In the genomic region with DNA sequence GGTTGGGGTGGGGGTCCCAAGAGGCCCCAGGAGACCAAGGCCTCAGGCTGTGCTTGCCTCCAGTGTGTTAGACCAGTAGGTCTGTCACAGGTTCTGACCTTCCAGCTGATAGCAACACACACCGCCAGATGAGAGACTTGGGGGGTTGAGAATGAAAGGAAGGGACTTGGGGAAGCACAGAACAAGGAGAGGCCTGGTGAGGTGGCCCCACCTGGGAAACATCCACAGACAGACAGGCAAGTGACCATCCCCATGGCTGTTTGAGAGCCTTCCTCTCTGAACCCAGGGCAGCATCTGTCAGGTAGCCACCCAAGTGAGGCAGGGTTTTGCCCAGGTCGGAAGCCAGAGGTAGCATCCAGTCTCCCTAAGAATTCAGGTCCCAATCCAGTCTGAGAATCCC, we compare ENCODE assay signal across 16 cellular contexts. TPM values are rescaled to one million over a fixed set of nuclear protein-coding genes. Genes with fewer than 3 reads are reported as not detected.
DNase-seq lines count a peak whose midpoint lies in the region; ATAC-seq and TF ChIP-seq lines count a peak whose summit lies in the region.
"Had no signal": no experiment of that assay in that cellular context is flagged by ENCODE, and none has a peak within 500 bp of the region (broad histone marks: within the 10 kb centered on the region; RNA-seq: fewer than 3 reads in every experiment).

No MANE protein-coding gene starts in this region.

- H3K36me3 ChIP-seq in SK-N-MC (ENCODE audit: insufficient read depth, low read length) (no peaks in the 10 kb centered on the region), endodermal cell (ENCODE audit: control insufficient read depth, insufficient read depth, low read length) (no peaks in the 10 kb centered on the region), neuronal stem cell (replicated peaks in 1 of 2; ENCODE audit: control insufficient read depth in 2 of 2, insufficient read depth in 2 of 2, low read length in 2 of 2) (no peaks in the 10 kb centered on the region), spleen (no peaks in the 10 kb centered on the region)

- no peak overlapping the region for H2BK5ac ChIP-seq in neuronal stem cell (ENCODE audit: low read length)

- H3K79me1 ChIP-seq in neuronal stem cell (ENCODE audit: low read depth, low read length), result no peaks in the 10 kb centered on the region

- H3K27ac ChIP-seq in SK-N-MC (peak overlapping the region; percentile 43), endodermal cell (ENCODE audit: low read depth, low read length) (no peak overlapping the region), neuronal stem cell (replicated peaks; ENCODE audit: low read length) (no peak overlapping the region), spleen (no peak overlapping the region)
- H3K27ac ChIP-seq: C4-2B, GM23248 had no signal

- H3K4ac ChIP-seq in neuronal stem cell (ENCODE audit: low read length), result no peak overlapping the region

- no peak overlapping the region for H2AFZ ChIP-seq in neuronal stem cell (ENCODE audit: low read length)
- H2AFZ ChIP-seq: GM23248 had no signal

- H2AK5ac ChIP-seq in neuronal stem cell (ENCODE audit: low read depth, low read length), result peak overlapping the region; percentile 18

- peaks cover 7% of the 10 kb centered on the region for H3K4me1 ChIP-seq in endodermal cell (ENCODE audit: control insufficient read depth, insufficient read depth, low read length)
- peaks cover 11 to 18% of the 10 kb centered on the region in 2 donors for H3K4me1 ChIP-seq in neuronal stem cell (ENCODE audit: control insufficient read depth in 2 of 2, insufficient read depth in 1 of 2, low read depth in 1 of 2, low read length in 2 of 2)
- peaks cover 0 to 13% (median 5%) of the 10 kb centered on the region in 6 donors for H3K4me1 ChIP-seq in spleen

- no peak overlapping the region for H4K8ac ChIP-seq in neuronal stem cell (ENCODE audit: low read depth, low read length)

- H3K4me3 ChIP-seq in SK-N-MC (no peak overlapping the region), endodermal cell (ENCODE audit: low read length) (no peak overlapping the region), neuronal stem cell (ENCODE audit: low read length in 2 of 2) (no peak overlapping the region), spleen (no peak overlapping the region)
- H3K4me3 ChIP-seq: GM23248 had no signal

- H3K27me3 ChIP-seq in endodermal cell (ENCODE audit: control insufficient read depth, insufficient read depth, low read length, poor library complexity, severe bottlenecking) (no peaks in the 10 kb centered on the region), neuronal stem cell (ENCODE audit: control insufficient read depth in 3 of 3, insufficient read depth in 3 of 3, low read depth in 1 of 3, low read length in 3 of 3) (peaks cover 0 to 53% (median 7%) of the 10 kb centered on the region in 3 experiments), spleen (replicated peaks in 1 of 7) (peaks cover 0 to 20% (median 7%) of the 10 kb centered on the region in 7 donors)

- H3K36me3 Mint-ChIP-seq in endodermal cell (ENCODE audit: low read depth), result no peaks in the 10 kb centered on the region
- H3K36me3 Mint-ChIP-seq: CD4-positive, alpha-beta memory T cell had no signal

- no peak overlapping the region for H3K14ac ChIP-seq in neuronal stem cell (ENCODE audit: low read length)

- 67 to 88% methylated on average over 1 to 2 of the region's 2 CpGs for WGBS in endodermal cell (ENCODE audit: insufficient coverage in 1 of 2, insufficient read length in 1 of 2), 2 experiments
- WGBS in neuronal stem cell (ENCODE audit: extremely low coverage in 2 of 2, insufficient read length in 2 of 2, insufficient replicate concordance in 1 of 2), 2 donors, result no CpG with 5 or more reads among the region's 2 CpGs
- 83 to 93% (median 92%) methylated on average over 1 to 2 of the region's 2 CpGs for WGBS in spleen, 5 donors

- H3K4me2 ChIP-seq in neuronal stem cell (ENCODE audit: insufficient read depth, low read length, poor library complexity, severe bottlenecking), result no peak overlapping the region

- no peaks in the 10 kb centered on the region for H3K9me3 ChIP-seq in SK-N-MC (ENCODE audit: low read depth, low read length)
- no peaks in the 10 kb centered on the region for H3K9me3 ChIP-seq in endodermal cell (ENCODE audit: control insufficient read depth, low read length)
- H3K9me3 ChIP-seq in neuronal stem cell (replicated peaks in 1 of 2; ENCODE audit: control insufficient read depth in 2 of 2, insufficient read depth in 1 of 2, low read depth in 1 of 2, low read length in 2 of 2), result no peaks in the 10 kb centered on the region
- no peaks in the 10 kb centered on the region for H3K9me3 ChIP-seq in spleen

- DNase-seq in SK-N-MC (ENCODE audit: low read depth, low spot score) (no peak), endodermal cell (peak; percentile 47), neuronal stem cell (ENCODE audit: low spot score) (no peak), spleen (peak; percentile 39), NCI-H2107 (lab: John Stamatoyannopoulos, UW) (no peak), nucleus accumbens (lab: John Stamatoyannopoulos, UW) (no peak)
- DNase-seq: CD4-positive, alpha-beta memory T cell; DMS79 treated with DMSO at 0.1 percent for 48 hours; EL; GM23248; H7 had no signal

- TF ChIP-seq POLR2A in spleen (IDR thresholded peaks at IDR 0.05), result no peak

- peaks cover 35% of the 10 kb centered on the region for H3K4me1 Mint-ChIP-seq in endodermal cell
- H3K4me1 Mint-ChIP-seq: B cell had no signal

- ATAC-seq in GM21360 (IDR thresholded peaks at IDR 0.05; ENCODE audit: unreplicated experiment) (no peak), HG02840 (IDR thresholded peaks at IDR 0.05; ENCODE audit: low FRiP score, unreplicated experiment) (no peak)

- intact Hi-C loops in spleen (cut with DNase I; ENCODE audit: low total_unique reads), result no loop called here

- H3K27ac Mint-ChIP-seq in endodermal cell, result peak overlapping the region; percentile 41
- H3K27ac Mint-ChIP-seq: B cell; CD4-positive, alpha-beta memory T cell; IgD-negative memory B cell had no signal

- peak overlapping the region; percentile 6 for H2BK15ac ChIP-seq in neuronal stem cell (ENCODE audit: low read length)

- peak overlapping the region; percentile 24 for H3K18ac ChIP-seq in neuronal stem cell (ENCODE audit: low read length)

- H2BK12ac ChIP-seq in neuronal stem cell (ENCODE audit: low read length), result no peak overlapping the region

- peak overlapping the region; percentile 8 for H3K9ac ChIP-seq in SK-N-MC (ENCODE audit: insufficient read length)
- H3K9ac ChIP-seq in endodermal cell (ENCODE audit: extremely low read depth, low read length, poor library complexity, severe bottlenecking), result no peak overlapping the region
- H3K9ac ChIP-seq in neuronal stem cell (ENCODE audit: low read depth, low read length, poor library complexity), result no peak overlapping the region
- H3K9ac ChIP-seq: GM23248 had no signal

- no peak overlapping the region for H2BK120ac ChIP-seq in neuronal stem cell (ENCODE audit: low read depth, low read length)

- peaks cover 4% of the 10 kb centered on the region for H3K27me3 Mint-ChIP-seq in endodermal cell (ENCODE audit: insufficient read depth)

- no peak overlapping the region for H3K4me3 Mint-ChIP-seq in endodermal cell
- H3K4me3 Mint-ChIP-seq: B cell; CD4-positive, alpha-beta memory T cell; IgD-negative memory B cell had no signal

- H3K23ac ChIP-seq in neuronal stem cell (ENCODE audit: low read depth, low read length, poor library complexity), result no peak overlapping the region

- H4K91ac ChIP-seq in neuronal stem cell (ENCODE audit: low read depth, low read length, poor library complexity), result no peak overlapping the region

- no peak for TF ChIP-seq CTCF in endodermal cell (conservative IDR thresholded peaks at IDR 0.05)
- no peak for TF ChIP-seq CTCF in spleen (IDR thresholded peaks at IDR 0.05 in 8 of 11, conservative IDR thresholded peaks at IDR 0.05 in 3 of 11)

- no peaks in the 10 kb centered on the region for H3K9me3 Mint-ChIP-seq in endodermal cell
- H3K9me3 Mint-ChIP-seq: CD4-positive, alpha-beta memory T cell; IgD-negative memory B cell had no signal

RNA-seq across cellular contexts. Expression of a gene that starts 35.0 kb away (rescaled TPM):
- 10 to 100 TPM; 49.7 to 70.0 TPM for total RNA-seq in endodermal cell
- polyA plus RNA-seq in endodermal cell (2013, experiment 1 of 2), result 29.2 TPM
- 33.5 TPM for polyA plus RNA-seq in endodermal cell (2013, experiment 2 of 2)
- 12.9 TPM for polyA plus RNA-seq in neuronal stem cell (2013, experiment 1 of 2)
- 12.8 TPM for polyA plus RNA-seq in neuronal stem cell (2013, experiment 2 of 2)
- 100 to 1,000 TPM in 5 of 7 donors, 10 to 100 TPM in 2; 88.6 to 169 (median 109) TPM for total RNA-seq in spleen
- polyA plus RNA-seq in spleen, result 10 to 100 TPM in 2 of 3 donors, 1 to 10 TPM in 1; 9.1 to 12.0 (median 11.6) TPM

Comparison
In these comparisons a context has a peak if more than half of its experiments do, and no peak if none do; other contexts are left out.
1. DNase-seq: peak in endodermal cell (single experiment) and spleen (single experiment); none in SK-N-MC (single experiment), neuronal stem cell (single experiment), NCI-H2107 (single experiment) and nucleus accumbens (0 of 56).